Comparison of ENCODE assay signal across 17 cellular contexts in the genomic region with DNA sequence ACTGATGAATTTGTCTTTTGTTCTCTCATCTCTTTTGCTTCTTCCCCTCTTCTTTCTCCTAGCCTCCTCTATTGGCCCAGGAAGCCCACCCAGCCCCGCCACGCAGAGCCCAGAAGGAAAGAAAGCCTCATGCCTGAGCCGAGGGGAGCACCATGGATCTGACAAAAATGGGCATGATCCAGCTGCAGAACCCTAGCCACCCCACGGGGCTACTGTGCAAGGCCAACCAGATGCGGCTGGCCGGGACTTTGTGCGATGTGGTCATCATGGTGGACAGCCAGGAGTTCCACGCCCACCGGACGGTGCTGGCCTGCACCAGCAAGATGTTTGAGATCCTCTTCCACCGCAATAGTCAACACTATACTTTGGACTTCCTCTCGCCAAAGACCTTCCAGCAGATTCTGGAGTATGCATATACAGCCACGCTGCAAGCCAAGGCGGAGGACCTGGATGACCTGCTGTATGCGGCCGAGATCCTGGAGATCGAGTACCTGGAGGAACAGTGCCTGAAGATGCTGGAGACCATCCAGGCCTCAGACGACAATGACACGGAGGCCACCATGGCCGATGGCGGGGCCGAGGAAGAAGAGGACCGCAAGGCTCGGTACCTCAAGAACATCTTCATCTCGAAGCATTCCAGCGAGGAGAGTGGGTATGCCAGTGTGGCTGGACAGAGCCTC. TPM values are rescaled to one million over a fixed set of nuclear protein-coding genes. Genes with fewer than 3 reads are reported as not detected.
DNase-seq lines count a peak whose midpoint lies in the region; ATAC-seq and TF ChIP-seq lines count a peak whose summit lies in the region.
"Had no signal": no experiment of that assay in that cellular context is flagged by ENCODE, and none has a peak within 500 bp of the region (broad histone marks: within the 10 kb centered on the region; RNA-seq: fewer than 3 reads in every experiment).

No MANE protein-coding gene starts in this region.

- no peak for DNase-seq in Right ventricle myocardium inferior (ENCODE audit: missing footprints)
- no peak for DNase-seq in left cardiac atrium
- DNase-seq in left ventricle myocardium inferior, result peak; percentile 66
- DNase-seq in psoas muscle, result peak; percentile 78 to 90
- DNase-seq in uterus, result no peak
- DNase-seq: amniotic stem cell, Caco-2, colonic mucosa, head of caudate nucleus, Kasumi-1, NCI-H1417 treated with DMSO at 0.1 percent for 48 hours, T-helper 2 cell had no signal

- 49 to 72% (median 53%) methylated on average over 26 of the region's 26 CpGs for WGBS in psoas muscle, 3 donors

- H3K27ac ChIP-seq in left ventricle myocardium inferior (replicated peaks), result peak overlapping the region; percentile 100
- H3K27ac ChIP-seq in psoas muscle, result peak overlapping the region; percentile 99
- peak overlapping the region; percentile 99 to 100 for H3K27ac ChIP-seq in uterus
- H3K27ac ChIP-seq: colonic mucosa had no signal

- H3K4me3 ChIP-seq in left ventricle myocardium inferior (peak overlapping the region; percentile 100), psoas muscle (peak overlapping the region; percentile 97), uterus (peak overlapping the region in 1 of 2 donors; percentile 98)
- H3K4me3 ChIP-seq: colonic mucosa, GM23338 had no signal

- H3K36me3 ChIP-seq in left ventricle myocardium inferior, result peaks cover 66% of the 10 kb centered on the region
- H3K36me3 ChIP-seq in psoas muscle (ENCODE audit: insufficient read depth in 1 of 2, low read depth in 1 of 2), result peaks cover 8 to 34% of the 10 kb centered on the region in 2 donors
- no peaks in the 10 kb centered on the region for H3K36me3 ChIP-seq in uterus
- H3K36me3 ChIP-seq: colonic mucosa had no signal

- TF ChIP-seq POLR2A in uterus (IDR thresholded peaks at IDR 0.05), result no peak

- peaks cover 96% of the 10 kb centered on the region for H3K4me1 ChIP-seq in left ventricle myocardium inferior
- peaks cover 73% of the 10 kb centered on the region for H3K4me1 ChIP-seq in psoas muscle
- H3K4me1 ChIP-seq in uterus, result peaks cover 0 to 16% of the 10 kb centered on the region in 2 donors

- TF ChIP-seq CTCF in left ventricle myocardium inferior (IDR thresholded peaks at IDR 0.05; ENCODE audit: borderline replicate concordance) (no peak), psoas muscle (IDR thresholded peaks at IDR 0.05) (no peak), uterus (IDR thresholded peaks at IDR 0.05) (no peak)

- H3K27me3 ChIP-seq in left ventricle myocardium inferior (ENCODE audit: low read depth), result no peaks in the 10 kb centered on the region
- no peaks in the 10 kb centered on the region for H3K27me3 ChIP-seq in psoas muscle (ENCODE audit: insufficient read depth in 3 of 3, low read length in 2 of 3)
- no peaks in the 10 kb centered on the region for H3K27me3 ChIP-seq in uterus

- no peaks in the 10 kb centered on the region for H3K9me3 ChIP-seq in left ventricle myocardium inferior (replicated peaks)
- no peaks in the 10 kb centered on the region for H3K9me3 ChIP-seq in psoas muscle
- H3K9me3 ChIP-seq in uterus, result no peaks in the 10 kb centered on the region
- H3K9me3 ChIP-seq: Caco-2, colonic mucosa had no signal

- intact Hi-C loops in Right ventricle myocardium inferior (cut with DNase I) (loop anchor here (5.0 kb wide), 1 partner anchor 64 kb away; no protein-coding TSS in a partner anchor), left cardiac atrium (cut with DNase I) (loop anchor here in 1 of 2 donors (5.0 to 10.0 kb wide), 2 partner anchors 52 to 114 kb away; no protein-coding TSS in a partner anchor), left ventricle myocardium inferior (cut with micrococcal nuclease) (no loop called here), psoas muscle (cut with DNase I) (loop anchor here in 1 of 2 donors (5.0 kb wide), 1 partner anchor 109 kb away; no protein-coding TSS in a partner anchor), uterus (cut with DNase I; ENCODE audit: low total_unique reads) (loop anchor here (10.0 kb wide), 1 partner anchor 62 kb away; no protein-coding TSS in a partner anchor)

- ATAC-seq in Right ventricle myocardium inferior (peak; percentile 6), left cardiac atrium (no peak), psoas muscle (peak in 3 of 4 donors; percentile 16 to 28 (median 23)), HG02973 (IDR thresholded peaks at IDR 0.05; ENCODE audit: unreplicated experiment) (no peak), HG03280 (IDR thresholded peaks at IDR 0.05; ENCODE audit: unreplicated experiment) (no peak), esophagus mucosa (no peak)
- ATAC-seq: GM23338 had no signal

RNA-seq across cellular contexts. Expression of a gene that starts 3.8 kb away (rescaled TPM):
- total RNA-seq in Right ventricle myocardium inferior (78.1 TPM), left cardiac atrium (10 to 100 TPM; 65.2 to 79.5 TPM), left ventricle myocardium inferior (64.5 TPM), psoas muscle (100 to 1,000 TPM in 3 of 4 donors, 10 to 100 TPM in 1; 11.7 to 299 (median 183) TPM), uterus (100 to 1,000 TPM in 3 of 4 donors, 10 to 100 TPM in 1; 25.5 to 302 (median 151) TPM), esophagus mucosa (5.4 TPM)
- polyA plus RNA-seq in psoas muscle, result 10 to 100 TPM; 12.0 to 89.8 (median 45.2) TPM
- polyA plus RNA-seq: AG04450 had no signal

Comparison
In these comparisons a context has a peak if more than half of its experiments do, and no peak if none do; other contexts are left out.
1. ATAC-seq: peak in Right ventricle myocardium inferior (single experiment) and psoas muscle (3 of 4); none in left cardiac atrium (0 of 2), HG02973 (single experiment), HG03280 (single experiment) and esophagus mucosa (single experiment).
2. DNase-seq: peak in left ventricle myocardium inferior (single experiment) and psoas muscle (2 of 2); none in Right ventricle myocardium inferior (single experiment), left cardiac atrium (single experiment) and uterus (0 of 2).
3. Peak in every context shown above with its lines, with median percentiles within 50 percentile points of each other: H3K27ac ChIP-seq.